1 cellular context compared by ENCODE assay signal in the genomic region with DNA sequence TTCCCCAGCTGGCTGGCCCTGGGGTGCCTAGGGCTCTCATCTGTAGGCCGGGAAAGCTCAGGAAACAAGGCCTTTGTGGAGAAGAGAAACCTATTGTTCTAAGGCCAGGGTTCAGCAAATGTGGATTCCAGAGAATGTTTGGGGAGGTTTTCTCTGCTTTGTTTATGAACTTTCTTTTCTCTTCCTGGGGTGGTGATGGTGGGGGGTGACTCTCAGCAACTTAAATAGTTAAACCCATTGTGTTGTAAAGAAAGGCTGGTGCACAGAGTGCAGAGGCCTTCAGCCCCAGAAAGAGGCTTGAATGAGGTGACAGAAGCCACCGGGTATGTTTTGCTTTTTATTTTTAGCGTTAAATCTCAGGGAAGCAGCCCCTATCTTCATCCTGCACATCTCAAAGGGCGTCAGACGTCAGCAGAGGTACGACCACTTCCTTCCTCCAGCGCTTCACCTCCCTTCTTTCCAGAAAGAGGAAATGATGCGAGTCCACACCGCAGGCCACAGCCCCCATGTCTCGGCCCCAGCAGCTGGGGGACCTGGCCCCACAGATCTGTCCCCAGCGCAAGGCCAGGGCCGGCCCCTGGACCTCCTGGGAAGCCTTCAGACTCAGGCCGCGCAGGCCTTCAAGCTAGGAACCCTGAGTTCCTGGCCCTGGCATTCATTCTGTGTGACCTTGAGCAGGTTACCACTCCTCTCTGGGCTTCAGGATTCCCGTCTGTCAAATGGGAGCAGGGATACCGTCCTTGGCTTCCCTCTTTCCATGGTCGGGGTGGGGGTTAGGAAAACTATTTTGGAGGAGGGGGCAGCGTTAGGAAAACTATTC.
TF ChIP-seq lines count a peak whose summit lies in the region.

No MANE protein-coding gene starts in this region.

TF ChIP-seq in K562, 482 proteins besides CTCF, POLR2A, EP300 and RAD21 (continued from another document and continues in another):
- TF ChIP-seq, protein P1, sequence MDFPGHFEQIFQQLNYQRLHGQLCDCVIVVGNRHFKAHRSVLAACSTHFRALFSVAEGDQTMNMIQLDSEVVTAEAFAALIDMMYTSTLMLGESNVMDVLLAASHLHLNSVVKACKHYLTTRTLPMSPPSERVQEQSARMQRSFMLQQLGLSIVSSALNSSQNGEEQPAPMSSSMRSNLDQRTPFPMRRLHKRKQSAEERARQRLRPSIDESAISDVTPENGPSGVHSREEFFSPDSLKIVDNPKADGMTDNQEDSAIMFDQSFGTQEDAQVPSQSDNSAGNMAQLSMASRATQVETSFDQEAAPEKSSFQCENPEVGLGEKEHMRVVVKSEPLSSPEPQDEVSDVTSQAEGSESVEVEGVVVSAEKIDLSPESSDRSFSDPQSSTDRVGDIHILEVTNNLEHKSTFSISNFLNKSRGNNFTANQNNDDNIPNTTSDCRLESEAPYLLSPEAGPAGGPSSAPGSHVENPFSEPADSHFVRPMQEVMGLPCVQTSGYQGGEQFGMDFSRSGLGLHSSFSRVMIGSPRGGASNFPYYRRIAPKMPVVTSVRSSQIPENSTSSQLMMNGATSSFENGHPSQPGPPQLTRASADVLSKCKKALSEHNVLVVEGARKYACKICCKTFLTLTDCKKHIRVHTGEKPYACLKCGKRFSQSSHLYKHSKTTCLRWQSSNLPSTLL (IDR thresholded peaks at IDR 0.05): no peak
- TF ChIP-seq, protein P2, sequence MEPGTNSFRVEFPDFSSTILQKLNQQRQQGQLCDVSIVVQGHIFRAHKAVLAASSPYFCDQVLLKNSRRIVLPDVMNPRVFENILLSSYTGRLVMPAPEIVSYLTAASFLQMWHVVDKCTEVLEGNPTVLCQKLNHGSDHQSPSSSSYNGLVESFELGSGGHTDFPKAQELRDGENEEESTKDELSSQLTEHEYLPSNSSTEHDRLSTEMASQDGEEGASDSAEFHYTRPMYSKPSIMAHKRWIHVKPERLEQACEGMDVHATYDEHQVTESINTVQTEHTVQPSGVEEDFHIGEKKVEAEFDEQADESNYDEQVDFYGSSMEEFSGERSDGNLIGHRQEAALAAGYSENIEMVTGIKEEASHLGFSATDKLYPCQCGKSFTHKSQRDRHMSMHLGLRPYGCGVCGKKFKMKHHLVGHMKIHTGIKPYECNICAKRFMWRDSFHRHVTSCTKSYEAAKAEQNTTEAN (CRISPR knock-in tag; IDR thresholded peaks at IDR 0.05): no peak
- TF ChIP-seq CC2D1A (IDR thresholded peaks at IDR 0.05): 0 out of 2 replicates have a peak, but pooled peaks have one; percentile 10
- TF ChIP-seq ETV5 (CRISPR knock-in tag; IDR thresholded peaks at IDR 0.05; ENCODE audit: low read depth): peak; percentile 69
- TF ChIP-seq MTA2 (IDR thresholded peaks at IDR 0.05; ENCODE audit: low read depth): no peak
- TF ChIP-seq ZNF282 (CRISPR knock-in tag; IDR thresholded peaks at IDR 0.05): no peak
- no peak for TF ChIP-seq RBM34 (IDR thresholded peaks at IDR 0.05; ENCODE audit: borderline replicate concordance, insufficient read depth, low read length)
- TF ChIP-seq ESRRA (IDR thresholded peaks at IDR 0.05; ENCODE audit: borderline replicate concordance, low read depth): peak; percentile 80
- peak in 1 of 2 experiments; percentile 44; a peak in 1 of 4 replicates for TF ChIP-seq MAZ (CRISPR knock-in tag; conservative IDR thresholded peaks at IDR 0.05 in 1 of 2, IDR thresholded peaks at IDR 0.05 in 1 of 2)
- no peak for TF ChIP-seq HNRNPH1 (optimal IDR thresholded peaks at IDR 0.05; ENCODE audit: low read depth, low read length)
- TF ChIP-seq FOXP1 (CRISPR knock-in tag; IDR thresholded peaks at IDR 0.05): peak; percentile 88
- peak; percentile 60 to 78; a peak in 3 of 4 replicates for TF ChIP-seq KDM1A (IDR thresholded peaks at IDR 0.05)
- TF ChIP-seq, protein P3, sequence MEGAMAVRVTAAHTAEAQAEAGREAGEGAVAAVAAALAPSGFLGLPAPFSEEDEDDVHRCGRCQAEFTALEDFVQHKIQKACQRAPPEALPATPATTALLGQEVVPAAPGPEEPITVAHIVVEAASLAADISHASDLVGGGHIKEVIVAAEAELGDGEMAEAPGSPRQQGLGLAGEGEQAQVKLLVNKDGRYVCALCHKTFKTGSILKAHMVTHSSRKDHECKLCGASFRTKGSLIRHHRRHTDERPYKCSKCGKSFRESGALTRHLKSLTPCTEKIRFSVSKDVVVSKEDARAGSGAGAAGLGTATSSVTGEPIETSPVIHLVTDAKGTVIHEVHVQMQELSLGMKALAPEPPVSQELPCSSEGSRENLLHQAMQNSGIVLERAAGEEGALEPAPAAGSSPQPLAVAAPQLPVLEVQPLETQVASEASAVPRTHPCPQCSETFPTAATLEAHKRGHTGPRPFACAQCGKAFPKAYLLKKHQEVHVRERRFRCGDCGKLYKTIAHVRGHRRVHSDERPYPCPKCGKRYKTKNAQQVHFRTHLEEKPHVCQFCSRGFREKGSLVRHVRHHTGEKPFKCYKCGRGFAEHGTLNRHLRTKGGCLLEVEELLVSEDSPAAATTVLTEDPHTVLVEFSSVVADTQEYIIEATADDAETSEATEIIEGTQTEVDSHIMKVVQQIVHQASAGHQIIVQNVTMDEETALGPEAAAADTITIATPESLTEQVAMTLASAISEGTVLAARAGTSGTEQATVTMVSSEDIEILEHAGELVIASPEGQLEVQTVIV (CRISPR knock-in tag; IDR thresholded peaks at IDR 0.05; ENCODE audit: borderline replicate concordance): no peak
- TF ChIP-seq, protein P4, sequence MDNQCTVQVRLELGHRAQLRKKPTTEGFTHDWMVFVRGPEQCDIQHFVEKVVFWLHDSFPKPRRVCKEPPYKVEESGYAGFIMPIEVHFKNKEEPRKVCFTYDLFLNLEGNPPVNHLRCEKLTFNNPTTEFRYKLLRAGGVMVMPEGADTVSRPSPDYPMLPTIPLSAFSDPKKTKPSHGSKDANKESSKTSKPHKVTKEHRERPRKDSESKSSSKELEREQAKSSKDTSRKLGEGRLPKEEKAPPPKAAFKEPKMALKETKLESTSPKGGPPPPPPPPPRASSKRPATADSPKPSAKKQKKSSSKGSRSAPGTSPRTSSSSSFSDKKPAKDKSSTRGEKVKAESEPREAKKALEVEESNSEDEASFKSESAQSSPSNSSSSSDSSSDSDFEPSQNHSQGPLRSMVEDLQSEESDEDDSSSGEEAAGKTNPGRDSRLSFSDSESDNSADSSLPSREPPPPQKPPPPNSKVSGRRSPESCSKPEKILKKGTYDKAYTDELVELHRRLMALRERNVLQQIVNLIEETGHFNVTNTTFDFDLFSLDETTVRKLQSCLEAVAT (IDR thresholded peaks at IDR 0.05): no peak
- no peak for TF ChIP-seq ZNF830 (CRISPR knock-in tag; IDR thresholded peaks at IDR 0.05)
- no peak for TF ChIP-seq ZNF224 (CRISPR knock-in tag; IDR thresholded peaks at IDR 0.05)
- TF ChIP-seq, protein P5, sequence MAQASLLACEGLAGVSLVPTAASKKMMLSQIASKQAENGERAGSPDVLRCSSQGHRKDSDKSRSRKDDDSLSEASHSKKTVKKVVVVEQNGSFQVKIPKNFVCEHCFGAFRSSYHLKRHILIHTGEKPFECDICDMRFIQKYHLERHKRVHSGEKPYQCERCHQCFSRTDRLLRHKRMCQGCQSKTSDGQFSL (CRISPR knock-in tag; IDR thresholded peaks at IDR 0.05): no peak
- TF ChIP-seq, protein P5 (tag; IDR thresholded peaks at IDR 0.05): no peak
- TF ChIP-seq ZNF253 (CRISPR knock-in tag; conservative IDR thresholded peaks at IDR 0.05): no peak
- no peak for TF ChIP-seq HNRNPL (IDR thresholded peaks at IDR 0.05; ENCODE audit: low read depth, low read length)
- no peak for TF ChIP-seq SRSF3 (IDR thresholded peaks at IDR 0.05; ENCODE audit: insufficient read depth, low read length)
- peak; percentile 73 for TF ChIP-seq ARID1B (IDR thresholded peaks at IDR 0.05)
- TF ChIP-seq, protein P6, sequence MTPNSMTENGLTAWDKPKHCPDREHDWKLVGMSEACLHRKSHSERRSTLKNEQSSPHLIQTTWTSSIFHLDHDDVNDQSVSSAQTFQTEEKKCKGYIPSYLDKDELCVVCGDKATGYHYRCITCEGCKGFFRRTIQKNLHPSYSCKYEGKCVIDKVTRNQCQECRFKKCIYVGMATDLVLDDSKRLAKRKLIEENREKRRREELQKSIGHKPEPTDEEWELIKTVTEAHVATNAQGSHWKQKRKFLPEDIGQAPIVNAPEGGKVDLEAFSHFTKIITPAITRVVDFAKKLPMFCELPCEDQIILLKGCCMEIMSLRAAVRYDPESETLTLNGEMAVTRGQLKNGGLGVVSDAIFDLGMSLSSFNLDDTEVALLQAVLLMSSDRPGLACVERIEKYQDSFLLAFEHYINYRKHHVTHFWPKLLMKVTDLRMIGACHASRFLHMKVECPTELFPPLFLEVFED (CRISPR knock-in tag; conservative IDR thresholded peaks at IDR 0.05): 0 out of 2 replicates have a peak, but pooled peaks have one; percentile 50
- no peak for TF ChIP-seq NR3C1 (CRISPR knock-in tag; IDR thresholded peaks at IDR 0.05)
- no peak for TF ChIP-seq TBP (optimal IDR thresholded peaks at IDR 0.05; ENCODE audit: low read depth, low read length)
- TF ChIP-seq GABPB2 (CRISPR knock-in tag; conservative IDR thresholded peaks at IDR 0.05): no peak
- TF ChIP-seq STAG1 (CRISPR knock-in tag; IDR thresholded peaks at IDR 0.05; ENCODE audit: borderline replicate concordance): no peak
- TF ChIP-seq OTX1 (CRISPR knock-in tag; IDR thresholded peaks at IDR 0.05): no peak
- no peak for TF ChIP-seq POLR2H (tag; IDR thresholded peaks at IDR 0.05; ENCODE audit: low read depth)
- TF ChIP-seq, protein P7, sequence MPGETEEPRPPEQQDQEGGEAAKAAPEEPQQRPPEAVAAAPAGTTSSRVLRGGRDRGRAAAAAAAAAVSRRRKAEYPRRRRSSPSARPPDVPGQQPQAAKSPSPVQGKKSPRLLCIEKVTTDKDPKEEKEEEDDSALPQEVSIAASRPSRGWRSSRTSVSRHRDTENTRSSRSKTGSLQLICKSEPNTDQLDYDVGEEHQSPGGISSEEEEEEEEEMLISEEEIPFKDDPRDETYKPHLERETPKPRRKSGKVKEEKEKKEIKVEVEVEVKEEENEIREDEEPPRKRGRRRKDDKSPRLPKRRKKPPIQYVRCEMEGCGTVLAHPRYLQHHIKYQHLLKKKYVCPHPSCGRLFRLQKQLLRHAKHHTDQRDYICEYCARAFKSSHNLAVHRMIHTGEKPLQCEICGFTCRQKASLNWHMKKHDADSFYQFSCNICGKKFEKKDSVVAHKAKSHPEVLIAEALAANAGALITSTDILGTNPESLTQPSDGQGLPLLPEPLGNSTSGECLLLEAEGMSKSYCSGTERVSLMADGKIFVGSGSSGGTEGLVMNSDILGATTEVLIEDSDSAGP (CRISPR knock-in tag; IDR thresholded peaks at IDR 0.05): no peak
- TF ChIP-seq, protein P8, sequence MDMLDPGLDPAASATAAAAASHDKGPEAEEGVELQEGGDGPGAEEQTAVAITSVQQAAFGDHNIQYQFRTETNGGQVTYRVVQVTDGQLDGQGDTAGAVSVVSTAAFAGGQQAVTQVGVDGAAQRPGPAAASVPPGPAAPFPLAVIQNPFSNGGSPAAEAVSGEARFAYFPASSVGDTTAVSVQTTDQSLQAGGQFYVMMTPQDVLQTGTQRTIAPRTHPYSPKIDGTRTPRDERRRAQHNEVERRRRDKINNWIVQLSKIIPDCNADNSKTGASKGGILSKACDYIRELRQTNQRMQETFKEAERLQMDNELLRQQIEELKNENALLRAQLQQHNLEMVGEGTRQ (CRISPR knock-in tag; IDR thresholded peaks at IDR 0.05): no peak
- TF ChIP-seq LARP7 (IDR thresholded peaks at IDR 0.05): no peak
- TF ChIP-seq, protein P9, sequence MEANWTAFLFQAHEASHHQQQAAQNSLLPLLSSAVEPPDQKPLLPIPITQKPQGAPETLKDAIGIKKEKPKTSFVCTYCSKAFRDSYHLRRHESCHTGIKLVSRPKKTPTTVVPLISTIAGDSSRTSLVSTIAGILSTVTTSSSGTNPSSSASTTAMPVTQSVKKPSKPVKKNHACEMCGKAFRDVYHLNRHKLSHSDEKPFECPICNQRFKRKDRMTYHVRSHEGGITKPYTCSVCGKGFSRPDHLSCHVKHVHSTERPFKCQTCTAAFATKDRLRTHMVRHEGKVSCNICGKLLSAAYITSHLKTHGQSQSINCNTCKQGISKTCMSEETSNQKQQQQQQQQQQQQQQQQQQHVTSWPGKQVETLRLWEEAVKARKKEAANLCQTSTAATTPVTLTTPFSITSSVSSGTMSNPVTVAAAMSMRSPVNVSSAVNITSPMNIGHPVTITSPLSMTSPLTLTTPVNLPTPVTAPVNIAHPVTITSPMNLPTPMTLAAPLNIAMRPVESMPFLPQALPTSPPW (CRISPR knock-in tag; IDR thresholded peaks at IDR 0.05): no peak; the same call in none of the 2 replicates
- TF ChIP-seq SMARCA5 (IDR thresholded peaks at IDR 0.05): peak; percentile 74; the same call in 1 of the 2 replicates
- TF ChIP-seq ZBTB17 (CRISPR knock-in tag; IDR thresholded peaks at IDR 0.05): 0 out of 2 replicates have a peak, but pooled peaks have one; percentile 29
